Comparison of ENCODE assay signal across 8 cellular contexts in the genomic region with DNA sequence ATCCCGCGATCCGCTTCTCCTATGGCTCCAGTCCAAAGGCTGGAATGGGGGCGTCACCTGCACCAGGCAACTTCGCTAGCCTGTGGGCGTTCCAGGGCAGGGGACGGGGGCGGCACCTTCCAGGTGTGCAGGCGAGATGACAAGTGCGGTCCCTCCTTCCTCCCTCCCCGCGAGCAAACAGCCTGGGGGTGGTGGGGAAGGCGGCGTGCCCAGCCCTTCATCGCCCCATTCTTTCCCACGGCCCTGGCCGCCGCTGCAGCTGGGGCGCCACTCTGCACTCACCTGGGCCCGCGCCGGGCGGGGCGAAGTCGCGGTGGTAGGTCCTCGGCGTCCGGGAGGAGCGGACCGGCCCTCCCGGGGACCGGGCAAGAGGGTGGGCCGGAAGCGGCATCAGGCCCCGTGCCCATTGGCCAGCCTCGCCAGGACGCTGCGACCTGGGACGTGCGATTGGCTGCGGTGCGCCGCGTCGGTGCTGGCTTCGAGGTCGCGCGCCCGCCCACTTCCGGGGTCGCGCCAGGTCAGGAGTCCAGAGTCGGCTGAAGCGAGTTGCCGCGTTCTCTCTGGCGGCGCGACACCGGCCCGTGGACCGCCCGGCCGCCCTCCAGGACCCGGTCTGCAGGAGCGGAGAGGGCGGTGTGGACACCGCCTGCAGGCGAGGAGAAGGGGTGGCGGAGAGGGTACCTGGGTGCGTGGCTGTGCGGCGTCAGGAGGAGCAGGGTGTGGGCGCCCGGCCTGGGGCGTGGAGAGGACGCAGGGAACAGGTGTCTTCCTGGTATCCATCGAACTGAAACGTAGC. TPM values are rescaled to one million over a fixed set of nuclear protein-coding genes. Genes with fewer than 3 reads are reported as not detected.
DNase-seq lines count a peak whose midpoint lies in the region; ATAC-seq and TF ChIP-seq lines count a peak whose summit lies in the region.

A gene with protein sequence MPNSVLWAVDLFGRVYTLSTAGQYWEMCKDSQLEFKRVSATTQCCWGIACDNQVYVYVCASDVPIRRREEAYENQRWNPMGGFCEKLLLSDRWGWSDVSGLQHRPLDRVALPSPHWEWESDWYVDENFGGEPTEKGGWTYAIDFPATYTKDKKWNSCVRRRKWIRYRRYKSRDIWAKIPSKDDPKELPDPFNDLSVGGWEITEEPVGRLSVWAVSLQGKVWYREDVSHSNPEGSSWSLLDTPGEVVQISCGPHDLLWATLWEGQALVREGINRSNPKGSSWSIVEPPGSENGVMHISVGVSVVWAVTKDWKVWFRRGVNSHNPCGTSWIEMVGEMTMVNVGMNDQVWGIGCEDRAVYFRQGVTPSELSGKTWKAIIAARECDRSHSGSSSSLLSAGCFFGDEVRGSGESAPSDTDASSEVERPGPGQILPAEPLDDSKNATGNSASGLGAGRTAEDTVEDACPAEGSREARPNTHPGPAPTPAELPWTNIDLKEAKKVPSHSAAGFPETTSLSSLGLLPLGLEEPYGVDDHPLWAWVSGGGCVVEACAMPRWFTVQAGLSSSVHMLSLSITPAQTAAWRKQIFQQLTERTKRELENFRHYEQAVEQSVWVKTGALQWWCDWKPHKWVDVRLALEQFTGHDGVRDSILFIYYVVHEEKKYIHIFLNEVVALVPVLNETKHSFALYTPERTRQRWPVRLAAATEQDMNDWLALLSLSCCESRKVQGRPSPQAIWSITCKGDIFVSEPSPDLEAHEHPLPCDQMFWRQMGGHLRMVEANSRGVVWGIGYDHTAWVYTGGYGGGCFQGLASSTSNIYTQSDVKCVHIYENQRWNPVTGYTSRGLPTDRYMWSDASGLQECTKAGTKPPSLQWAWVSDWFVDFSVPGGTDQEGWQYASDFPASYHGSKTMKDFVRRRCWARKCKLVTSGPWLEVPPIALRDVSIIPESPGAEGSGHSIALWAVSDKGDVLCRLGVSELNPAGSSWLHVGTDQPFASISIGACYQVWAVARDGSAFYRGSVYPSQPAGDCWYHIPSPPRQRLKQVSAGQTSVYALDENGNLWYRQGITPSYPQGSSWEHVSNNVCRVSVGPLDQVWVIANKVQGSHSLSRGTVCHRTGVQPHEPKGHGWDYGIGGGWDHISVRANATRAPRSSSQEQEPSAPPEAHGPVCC (minus strand): TSS at position 389 of the 796 bp plus-strand sequence. CDS start 6,086 bp downstream, outside the sequence.

- H3K4me1 ChIP-seq in adrenal gland (replicated peaks in 1 of 2) = peaks cover 12 to 25% of the 10 kb centered on the region in 2 donors
- H3K4me1 ChIP-seq in left ventricle myocardium inferior = peaks cover 61% of the 10 kb centered on the region
- H3K4me1 ChIP-seq in prostate gland (replicated peaks) = peaks cover 11% of the 10 kb centered on the region

- H3K9me3 ChIP-seq in adrenal gland (replicated peaks in 1 of 3) (no peaks in the 10 kb centered on the region), left ventricle myocardium inferior (replicated peaks) (no peaks in the 10 kb centered on the region), prostate gland (no peaks in the 10 kb centered on the region)

- DNase-seq in GM13977 (ENCODE audit: low spot score) (peak; percentile 99), NCI-H146 (lab: John Stamatoyannopoulos, UW) (peak; percentile 94), T-helper 1 cell (peak; percentile 77 to 91 (median 81)), adrenal gland (peak; percentile 93 to 97 (median 95)), left ventricle myocardium inferior (peak; percentile 97), prostate gland (ENCODE audit: low spot score) (peak; percentile 97), ureter (ENCODE audit: low spot score) (peak; percentile 95)

- intact Hi-C loops in adrenal gland (cut with DNase I) = no loop called here
- intact Hi-C loops in left ventricle myocardium inferior (cut with micrococcal nuclease) = no loop called here
- intact Hi-C loops in prostate gland (cut with DNase I) = loop anchor here (5.0 kb wide), 1 partner anchor 35 kb away; no protein-coding TSS in a partner anchor

- H3K36me3 ChIP-seq in adrenal gland (replicated peaks in 1 of 2) (peaks cover 0 to 3% of the 10 kb centered on the region in 2 donors), left ventricle myocardium inferior (peaks cover 13% of the 10 kb centered on the region), prostate gland (no peaks in the 10 kb centered on the region)

- H3K27ac ChIP-seq in adrenal gland (peak within 1 kb of the TSS in 4 of 5 donors; percentile 15 to 89 (median 56)), left ventricle myocardium inferior (replicated peaks) (peak within 1 kb of the TSS; percentile 91), prostate gland (peak within 1 kb of the TSS; percentile 88)

- TF ChIP-seq POLR2A in adrenal gland (IDR thresholded peaks at IDR 0.05) (peak in 1 of 2 donors; percentile 46), prostate gland (IDR thresholded peaks at IDR 0.05) (peak; percentile 60)

- in situ Hi-C loops in GM13977 (cut with MboI; ENCODE audit: low pct_unique_long_range_greater_than_20kb, low sequenced_read_pairs, unreplicated experiment) = no loop called here

- ATAC-seq in HG02870 (IDR thresholded peaks at IDR 0.05; ENCODE audit: unreplicated experiment) = peak; percentile 96

- TF ChIP-seq CTCF in GM13977 (IDR thresholded peaks at IDR 0.05; ENCODE audit: extremely low read depth, insufficient read depth, missing control alignments) (no peak), adrenal gland (IDR thresholded peaks at IDR 0.05) (peak in 1 of 6 experiments; percentile 12), left ventricle myocardium inferior (IDR thresholded peaks at IDR 0.05; ENCODE audit: borderline replicate concordance) (no peak), prostate gland (IDR thresholded peaks at IDR 0.05) (peak in 1 of 4 experiments; percentile 6)

- 0 to 1% (median 0%) methylated on average over 7 to 81 of the region's 81 CpGs for WGBS in adrenal gland, 4 donors
- under 1% methylated on average over 62 of the region's 81 CpGs for WGBS in prostate gland

- no peaks in the 10 kb centered on the region for H3K27me3 ChIP-seq in adrenal gland
- H3K27me3 ChIP-seq in left ventricle myocardium inferior (ENCODE audit: low read depth) = no peaks in the 10 kb centered on the region
- no peaks in the 10 kb centered on the region for H3K27me3 ChIP-seq in prostate gland (replicated peaks; ENCODE audit: insufficient read depth)

- peak within 1 kb of the TSS; percentile 60 to 82 (median 71) for H3K4me3 ChIP-seq in adrenal gland
- peak within 1 kb of the TSS; percentile 90 for H3K4me3 ChIP-seq in left ventricle myocardium inferior
- peak within 1 kb of the TSS; percentile 74 to 89 for H3K4me3 ChIP-seq in prostate gland

RNA-seq across cellular contexts. Expression of the gene that starts here (rescaled TPM):
- total RNA-seq in adrenal gland (10 to 100 TPM; 10.9 to 35.0 (median 20.4) TPM), left ventricle myocardium inferior (17.3 TPM), prostate gland (10 to 100 TPM; 31.4 to 62.7 TPM), ureter (37.9 TPM)
- polyA plus RNA-seq in adrenal gland = 10 to 100 TPM in 2 of 3 donors, 1 to 10 TPM in 1; 6.2 to 36.4 (median 12.3) TPM

Comparison
In these comparisons a context has a peak if more than half of its experiments do, and no peak if none do; other contexts are left out.
1. Peak in every context shown above with its lines: DNase-seq, ATAC-seq, H3K4me3 ChIP-seq and H3K27ac ChIP-seq.